8 cellular contexts compared by ENCODE assay signal in the genomic region with DNA sequence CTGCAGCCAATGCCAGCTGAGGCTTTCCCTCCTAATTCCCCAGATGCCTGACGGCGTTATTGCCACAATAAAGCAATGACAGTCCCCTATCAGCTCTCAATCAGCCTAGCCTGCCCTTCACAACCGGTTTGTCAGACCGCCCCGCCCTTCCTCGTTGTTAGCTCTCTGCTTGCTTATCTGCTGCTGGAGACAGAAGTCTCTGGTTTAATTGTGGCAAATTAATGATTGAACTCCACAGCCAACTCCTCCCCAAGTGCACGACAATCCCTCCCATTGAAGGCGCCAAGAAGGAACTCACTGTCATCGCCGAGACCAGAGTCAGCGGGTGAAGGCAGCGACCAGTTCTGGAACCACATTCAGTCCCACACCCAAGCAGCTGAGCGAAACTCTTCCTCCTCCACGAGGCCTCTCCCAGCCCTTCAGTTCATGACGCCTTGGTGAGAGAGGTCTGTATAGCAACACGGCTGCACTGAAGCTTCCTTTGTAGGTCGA.
DNase-seq lines count a peak whose midpoint lies in the region; ATAC-seq and TF ChIP-seq lines count a peak whose summit lies in the region.

No MANE protein-coding gene starts in this region.

- peak; percentile 42 for DNase-seq in activated CD8-positive, alpha-beta memory T cell treated with anti-CD3 and anti-CD28 coated beads, Interleukin-2, amount 10 ng/mL, durations not matched to agents 7 days and 5 days
- DNase-seq in activated CD8-positive, alpha-beta memory T cell treated with anti-CD3 and anti-CD28 coated beads, Interleukin-2, amount 50 U/mL, for 4 hours: no peak
- DNase-seq in IMR-90 (no peak), mesendoderm (peak; percentile 56), NAMALWA (ENCODE audit: low spot score) (no peak), NCI-H1105 treated with DMSO at 0.1 percent for 48 hours (lab: John Stamatoyannopoulos, UW) (no peak)
- peak; percentile 72 for DNase-seq in activated CD4-positive, alpha-beta memory T cell treated with anti-CD3 and anti-CD28 coated beads, Interleukin-2, amount 10 ng/mL, durations not matched to agents 7 days and 5 days
- no peak for DNase-seq in effector CD8-positive, alpha-beta T cell (lab: John Stamatoyannopoulos, UW)

- dilution Hi-C loops in IMR-90 (cut with HindIII; ENCODE audit: low sequenced_read_pairs, unreplicated experiment): no loop called here

- H3K4me3 Mint-ChIP-seq in activated CD8-positive, alpha-beta memory T cell treated with anti-CD3 and anti-CD28 coated beads, Interleukin-2, amount 10 ng/mL, durations not matched to agents 7 days and 5 days: peak overlapping the region; percentile 19
- peak overlapping the region; percentile 63 for H3K4me3 Mint-ChIP-seq in activated CD4-positive, alpha-beta memory T cell treated with anti-CD3 and anti-CD28 coated beads, Interleukin-2, amount 10 ng/mL, durations not matched to agents 7 days and 5 days

- H4K20me1 ChIP-seq in IMR-90 (ENCODE audit: insufficient read depth, low read length): no peaks in the 10 kb centered on the region

- H3K18ac ChIP-seq in IMR-90 (ENCODE audit: low read depth, low read length) (no peak overlapping the region), mesendoderm (ENCODE audit: low read length) (no peak overlapping the region)

- H3K79me2 ChIP-seq in mesendoderm (ENCODE audit: control insufficient read depth, insufficient read depth, low read length): no peaks in the 10 kb centered on the region

- no peak overlapping the region for H3K14ac ChIP-seq in IMR-90 (replicated peaks; ENCODE audit: low read depth, low read length)

- H3K4ac ChIP-seq in IMR-90 (ENCODE audit: low read depth, low read length) (no peak overlapping the region), mesendoderm (ENCODE audit: low read depth, low read length) (no peak overlapping the region)

- H4K91ac ChIP-seq in IMR-90 (ENCODE audit: insufficient read depth, low read depth, low read length): no peak overlapping the region

- peaks cover 13% of the 10 kb centered on the region; the same call in 1 of the 2 replicates for H3K9me1 ChIP-seq in IMR-90 (ENCODE audit: insufficient read depth, low read length)

- BruUV-seq in IMR-90 (replicated peaks; lab: Mats Ljungman, UMichigan): no TSS peak

- H3K27ac Mint-ChIP-seq in activated CD8-positive, alpha-beta memory T cell treated with anti-CD3 and anti-CD28 coated beads, Interleukin-2, amount 10 ng/mL, durations not matched to agents 7 days and 5 days: peak overlapping the region; percentile 5
- peak overlapping the region; percentile 83 for H3K27ac Mint-ChIP-seq in activated CD4-positive, alpha-beta memory T cell treated with anti-CD3 and anti-CD28 coated beads, Interleukin-2, amount 10 ng/mL, durations not matched to agents 7 days and 5 days

- intact Hi-C loops in IMR-90 (cut with micrococcal nuclease): no loop called here

- no peak overlapping the region for H2BK5ac ChIP-seq in IMR-90 (ENCODE audit: low read depth, low read length, poor library complexity, severe bottlenecking)
- H2BK5ac ChIP-seq in mesendoderm (ENCODE audit: low read length): no peak overlapping the region

- no peak overlapping the region for H4K8ac ChIP-seq in IMR-90 (ENCODE audit: low read depth in 2 of 2, low read length in 2 of 2)
- no peak overlapping the region for H4K8ac ChIP-seq in mesendoderm (ENCODE audit: low read depth, low read length)

- H2AK5ac ChIP-seq in IMR-90 (ENCODE audit: low read depth, low read length) (no peak overlapping the region), mesendoderm (ENCODE audit: low read length) (no peak overlapping the region)

- H3K4me1 Mint-ChIP-seq in activated CD8-positive, alpha-beta memory T cell treated with anti-CD3 and anti-CD28 coated beads, Interleukin-2, amount 10 ng/mL, durations not matched to agents 7 days and 5 days: peaks cover 14% of the 10 kb centered on the region
- peaks cover 33% of the 10 kb centered on the region for H3K4me1 Mint-ChIP-seq in activated CD4-positive, alpha-beta memory T cell treated with anti-CD3 and anti-CD28 coated beads, Interleukin-2, amount 10 ng/mL, durations not matched to agents 7 days and 5 days

- peaks cover 64% of the 10 kb centered on the region for H3K27me3 Mint-ChIP-seq in activated CD8-positive, alpha-beta memory T cell treated with anti-CD3 and anti-CD28 coated beads, Interleukin-2, amount 10 ng/mL, durations not matched to agents 7 days and 5 days
- peaks cover 30% of the 10 kb centered on the region for H3K27me3 Mint-ChIP-seq in activated CD4-positive, alpha-beta memory T cell treated with anti-CD3 and anti-CD28 coated beads, Interleukin-2, amount 10 ng/mL, durations not matched to agents 7 days and 5 days

- H2BK15ac ChIP-seq in IMR-90 (ENCODE audit: low read depth, low read length) (no peak overlapping the region), mesendoderm (replicated peaks; ENCODE audit: low read depth) (no peak overlapping the region)

- H3K4me1 ChIP-seq in IMR-90 (ENCODE audit: control insufficient read depth, insufficient read depth, low read length) (peaks cover 12% of the 10 kb centered on the region), mesendoderm (ENCODE audit: control insufficient read depth, low read depth, low read length) (peaks cover 4% of the 10 kb centered on the region)

- H3K79me1 ChIP-seq in IMR-90 (ENCODE audit: low read depth in 1 of 2, low read length in 2 of 2) (no peaks in the 10 kb centered on the region), mesendoderm (ENCODE audit: low read length) (no peaks in the 10 kb centered on the region)

- H3K27me3 ChIP-seq in IMR-90 (ENCODE audit: control insufficient read depth, insufficient read depth, low read length): peaks cover 21% of the 10 kb centered on the region
- H3K27me3 ChIP-seq in mesendoderm (ENCODE audit: insufficient read depth, low read length, poor library complexity): no peaks in the 10 kb centered on the region

- H3K36me3 Mint-ChIP-seq in activated CD8-positive, alpha-beta memory T cell treated with anti-CD3 and anti-CD28 coated beads, Interleukin-2, amount 10 ng/mL, durations not matched to agents 7 days and 5 days: no peaks in the 10 kb centered on the region
- H3K36me3 Mint-ChIP-seq in activated CD4-positive, alpha-beta memory T cell treated with anti-CD3 and anti-CD28 coated beads, Interleukin-2, amount 10 ng/mL, durations not matched to agents 7 days and 5 days (ENCODE audit: low read depth): no peaks in the 10 kb centered on the region

- no peaks in the 10 kb centered on the region for H3K9me3 Mint-ChIP-seq in activated CD8-positive, alpha-beta memory T cell treated with anti-CD3 and anti-CD28 coated beads, Interleukin-2, amount 10 ng/mL, durations not matched to agents 7 days and 5 days (ENCODE audit: low read depth)
- H3K9me3 Mint-ChIP-seq in activated CD4-positive, alpha-beta memory T cell treated with anti-CD3 and anti-CD28 coated beads, Interleukin-2, amount 10 ng/mL, durations not matched to agents 7 days and 5 days: no peaks in the 10 kb centered on the region

- in situ Hi-C loops in IMR-90 (cut with MboI; ENCODE audit: low sequenced_read_pairs): no loop called here

- no peak for TF ChIP-seq CTCF in IMR-90 (conservative IDR thresholded peaks at IDR 0.05; ENCODE audit: low read depth, low read length)

- no peak overlapping the region for H4K5ac ChIP-seq in IMR-90 (ENCODE audit: low read depth, low read length)
- H4K5ac ChIP-seq in mesendoderm (ENCODE audit: low read length): no peak overlapping the region

- H2BK20ac ChIP-seq in IMR-90 (ENCODE audit: low read depth, low read length): no peak overlapping the region

- no CpG with 5 or more reads among the region's 17 CpGs for WGBS in IMR-90 (ENCODE audit: extremely low coverage in 2 of 2, insufficient read length in 1 of 2), 2 experiments
- no CpG with 5 or more reads among the region's 17 CpGs for WGBS in mesendoderm (ENCODE audit: extremely low coverage, insufficient coverage, low lambda C conversion rate)

- H3K36me3 ChIP-seq in IMR-90 (ENCODE audit: control insufficient read depth, insufficient read depth, low read length) (no peaks in the 10 kb centered on the region), mesendoderm (ENCODE audit: control insufficient read depth, insufficient read depth, low read length) (no peaks in the 10 kb centered on the region)

- no peak overlapping the region for H3K56ac ChIP-seq in IMR-90 (ENCODE audit: extremely low read depth, insufficient read depth, low read length)
- H3K56ac ChIP-seq in mesendoderm (ENCODE audit: low read length): peak overlapping the region; percentile 66

- ATAC-seq in activated CD8-positive, alpha-beta memory T cell treated with anti-CD3 and anti-CD28 coated beads, Interleukin-2, amount 10 ng/mL, durations not matched to agents 7 days and 5 days: peak; percentile 60
- no peak for ATAC-seq in IMR-90 (ENCODE audit: low read depth)

- TF ChIP-seq POLR2A in IMR-90 (IDR thresholded peaks at IDR 0.05; ENCODE audit: low read depth, low read length): no peak

- CTCF ChIA-PET in activated CD8-positive, alpha-beta memory T cell treated with anti-CD3 and anti-CD28 coated beads, Interleukin-2, amount 10 ng/mL, durations not matched to agents 7 days and 5 days (lab: Charles Lee): no interaction called here
- CTCF ChIA-PET in IMR-90 (lab: Yijun Ruan, JAX): no interaction called here
- CTCF ChIA-PET in activated CD4-positive, alpha-beta memory T cell treated with anti-CD3 and anti-CD28 coated beads, Interleukin-2, amount 10 ng/mL, durations not matched to agents 7 days and 5 days (lab: Charles Lee): interaction anchor here (0.6 to 2.2 kb wide), 8 partner anchors 17 to 368 kb away, joined by 3 to 32 read pairs (median 6); no protein-coding TSS in a partner anchor

- H3K27ac ChIP-seq in IMR-90 (ENCODE audit: insufficient read depth, low read length): no peak overlapping the region
- H3K27ac ChIP-seq in mesendoderm (ENCODE audit: low read depth, low read length): no peak overlapping the region

- no peak overlapping the region for H2AFZ ChIP-seq in IMR-90 (replicated peaks; ENCODE audit: low read length, poor library complexity)

- TF ChIP-seq RAD21 in IMR-90 (IDR thresholded peaks at IDR 0.05; ENCODE audit: low read length): no peak

- H3K9me3 ChIP-seq in IMR-90 (ENCODE audit: control insufficient read depth, insufficient read depth, low read length): peaks cover 2% of the 10 kb centered on the region; the same call in 1 of the 2 replicates

- peak overlapping the region; percentile 57 for H3K23ac ChIP-seq in IMR-90 (ENCODE audit: low read depth, low read length)
- peak overlapping the region; percentile 76 for H3K23ac ChIP-seq in mesendoderm (ENCODE audit: low read length)

- H3K4me3 ChIP-seq in IMR-90 (ENCODE audit: insufficient read depth, low read depth, low read length): no peak overlapping the region
- no peak overlapping the region for H3K4me3 ChIP-seq in mesendoderm (ENCODE audit: low read length)

- POLR2A ChIA-PET in IMR-90 (lab: Charles Lee; ENCODE audit: unreplicated experiment): no interaction called here
- POLR2A ChIA-PET in activated CD4-positive, alpha-beta memory T cell treated with anti-CD3 and anti-CD28 coated beads, Interleukin-2, amount 10 ng/mL, durations not matched to agents 7 days and 5 days (lab: Charles Lee): interaction anchor here (0.8 to 2.5 kb wide), 14 partner anchors 10 to 614 kb away, joined by 3 to 14 read pairs (median 4); a partner anchor contains a TSS

- H2BK120ac ChIP-seq in IMR-90 (ENCODE audit: low read depth, low read length) (no peak overlapping the region), mesendoderm (ENCODE audit: low read depth, low read length) (no peak overlapping the region)

- H2AK9ac ChIP-seq in IMR-90 (replicated peaks; ENCODE audit: low read depth, low read length, poor library complexity): peak overlapping the region; percentile 62

- H3K4me2 ChIP-seq in IMR-90 (ENCODE audit: low read depth, low read length): no peak overlapping the region
- H3K4me2 ChIP-seq in mesendoderm (ENCODE audit: low read length): no peak overlapping the region

- no peak overlapping the region for H3K9ac ChIP-seq in IMR-90 (ENCODE audit: low read depth, low read length)
- no peak overlapping the region for H3K9ac ChIP-seq in mesendoderm (ENCODE audit: low read length)

Comparison
In these comparisons a context has a peak if more than half of its experiments do, and no peak if none do; other contexts are left out.
1. DNase-seq: peak in activated CD8-positive, alpha-beta memory T cell treated with anti-CD3 and anti-CD28 coated beads, Interleukin-2, amount 10 ng/mL, durations not matched to agents 7 days and 5 days (single experiment), activated CD4-positive, alpha-beta memory T cell treated with anti-CD3 and anti-CD28 coated beads, Interleukin-2, amount 10 ng/mL, durations not matched to agents 7 days and 5 days (single experiment) and mesendoderm (single experiment); none in activated CD8-positive, alpha-beta memory T cell treated with anti-CD3 and anti-CD28 coated beads, Interleukin-2, amount 50 U/mL, for 4 hours (single experiment), IMR-90 (single experiment), NAMALWA (single experiment), NCI-H1105 treated with DMSO at 0.1 percent for 48 hours (single experiment) and effector CD8-positive, alpha-beta T cell (single experiment).